22 cellular contexts compared by ENCODE assay signal in the genomic region with DNA sequence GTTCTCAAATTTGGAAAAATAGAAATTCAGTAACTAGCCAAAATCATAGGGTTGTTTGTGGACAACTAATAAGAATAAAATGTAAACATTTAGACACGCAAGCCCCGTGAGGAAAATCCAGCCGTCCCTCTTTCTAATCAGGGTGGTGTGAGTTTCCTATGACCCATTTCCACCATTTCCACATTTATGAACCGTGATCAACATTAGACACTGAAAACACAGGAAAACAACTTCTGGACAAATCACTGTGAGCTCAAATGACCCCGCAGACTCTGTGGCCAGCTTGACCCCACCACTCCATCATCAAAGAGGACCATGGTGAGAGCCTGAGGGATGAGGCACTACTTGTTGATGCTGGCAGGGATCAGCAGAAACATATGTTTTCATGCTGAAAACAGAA.
DNase-seq lines count a peak whose midpoint lies in the region; ATAC-seq, FAIRE-seq and TF ChIP-seq lines count a peak whose summit lies in the region.
"Had no signal": no experiment of that assay in that cellular context is flagged by ENCODE, and none has a peak within 500 bp of the region (broad histone marks: within the 10 kb centered on the region; RNA-seq: fewer than 3 reads in every experiment).

No MANE protein-coding gene starts in this region.

- intact Hi-C loops in activated naive CD4-positive, alpha-beta T cell treated with anti-CD3 and anti-CD28 coated beads for 36 hours (cut with micrococcal nuclease): no loop called here

- H3K9me3 Mint-ChIP-seq in activated naive CD4-positive, alpha-beta T cell treated with anti-CD3 and anti-CD28 coated beads for 36 hours: peaks cover 17% of the 10 kb centered on the region

- H3K27me3 Mint-ChIP-seq in activated naive CD4-positive, alpha-beta T cell treated with anti-CD3 and anti-CD28 coated beads for 36 hours (ENCODE audit: low read depth): no peaks in the 10 kb centered on the region
- H3K27me3 Mint-ChIP-seq: CD4-positive, CD25-positive, alpha-beta regulatory T cell had no signal

- peak; percentile 29 for FAIRE-seq in endometrium (lab: Jason Lieb, UNC)
- FAIRE-seq: A204.1, D721Med, GM18507 had no signal

- TF ChIP-seq CTCF in HEK293 (tag by site-specific recombination; IDR thresholded peaks at IDR 0.05): no peak
- TF ChIP-seq CTCF in fibroblast of villous mesenchyme (IDR thresholded peaks at IDR 0.05; ENCODE audit: insufficient read depth, low read depth, low read length): no peak

- H3K4me3 Mint-ChIP-seq in activated naive CD4-positive, alpha-beta T cell treated with anti-CD3 and anti-CD28 coated beads for 36 hours: no peak overlapping the region
- H3K4me3 Mint-ChIP-seq: CD4-positive, CD25-positive, alpha-beta regulatory T cell had no signal

- H3K4me1 Mint-ChIP-seq in activated naive CD4-positive, alpha-beta T cell treated with anti-CD3 and anti-CD28 coated beads for 36 hours (ENCODE audit: low read depth): no peaks in the 10 kb centered on the region
- H3K4me1 Mint-ChIP-seq: CD4-positive, CD25-positive, alpha-beta regulatory T cell had no signal

- H3K36me3 ChIP-seq in HEK293 (ENCODE audit: control insufficient read depth in 2 of 2, insufficient read depth in 1 of 2, low read length in 2 of 2): no peaks in the 10 kb centered on the region

- no peak overlapping the region for H3K27ac Mint-ChIP-seq in activated naive CD4-positive, alpha-beta T cell treated with anti-CD3 and anti-CD28 coated beads for 36 hours
- H3K27ac Mint-ChIP-seq: CD4-positive, CD25-positive, alpha-beta regulatory T cell had no signal

- CTCF ChIA-PET in HEK293 (lab: Yijun Ruan, JAX): no interaction called here
- CTCF ChIA-PET in activated naive CD4-positive, alpha-beta T cell treated with anti-CD3 and anti-CD28 coated beads for 36 hours (lab: Charles Lee): no interaction called here

- H3K9me3 ChIP-seq in HEK293 (ENCODE audit: control insufficient read depth, insufficient read depth, low read depth, low read length): no peaks in the 10 kb centered on the region
- H3K9me3 ChIP-seq: SJSA1 had no signal

- peaks cover 18% of the 10 kb centered on the region for H3K36me3 Mint-ChIP-seq in activated naive CD4-positive, alpha-beta T cell treated with anti-CD3 and anti-CD28 coated beads for 36 hours (ENCODE audit: low read depth)

- no peak overlapping the region for H3K27ac ChIP-seq in HEK293 (ENCODE audit: extremely low read depth, low read depth, low read length)
- H3K27ac ChIP-seq: HL-60, PC-9, SJSA1 had no signal

- H3K4me3 ChIP-seq in HEK293 (ENCODE audit: low read depth, low read length) (no peak overlapping the region), fibroblast of villous mesenchyme (ENCODE audit: low read depth, low read length) (no peak overlapping the region)
- H3K4me3 ChIP-seq: PC-9, SJSA1 had no signal

- ATAC-seq in HG03196 (IDR thresholded peaks at IDR 0.05; ENCODE audit: unreplicated experiment) (no peak), GM19397 (IDR thresholded peaks at IDR 0.05; ENCODE audit: unreplicated experiment) (no peak)

- no peaks in the 10 kb centered on the region for H3K4me1 ChIP-seq in HEK293 (ENCODE audit: control insufficient read depth, insufficient read depth, low read length)

- POLR2A ChIA-PET in HEK293 (lab: Yijun Ruan, JAX): no interaction called here

- DNase-seq in AG08396 (ENCODE audit: low spot score) (peak; percentile 70), fibroblast of villous mesenchyme (ENCODE audit: low read depth) (peak; percentile 74), D341Med (ENCODE audit: low spot score) (no peak)
- DNase-seq in activated naive CD4-positive, alpha-beta T cell treated with anti-CD3 and anti-CD28 coated beads for 36 hours: no peak
- DNase-seq: CD4-positive, CD25-positive, alpha-beta regulatory T cell; H7; NCI-H1105; NCI-H1436 treated with DMSO at 0.1 percent for 48 hours; NCI-H1930; NCI-H2227 treated with DMSO at 0.1 percent for 48 hours; NCI-H526 treated with DMSO at 0.1 percent for 48 hours; PC-9; Right ventricle myocardium superior had no signal

TF ChIP-seq in HEK293, 187 proteins besides CTCF, POLR2A, EP300 and RAD21:
- TF ChIP-seq ZNF239 (tag by site-specific recombination; IDR thresholded peaks at IDR 0.05) (no peak), SCRT2 (tag by site-specific recombination; IDR thresholded peaks at IDR 0.05) (0 out of 2 replicates have a peak, but pooled peaks have one; percentile 15), ZNF433 (tag by site-specific recombination; IDR thresholded peaks at IDR 0.05; ENCODE audit: low read depth) (no peak)

Comparison
In these comparisons a context has a peak if more than half of its experiments do, and no peak if none do; other contexts are left out.
1. DNase-seq: peak in AG08396 (single experiment) and fibroblast of villous mesenchyme (single experiment); none in activated naive CD4-positive, alpha-beta T cell treated with anti-CD3 and anti-CD28 coated beads for 36 hours (single experiment) and D341Med (single experiment).